Comparison of ENCODE assay signal across 23 cellular contexts in the genomic region with DNA sequence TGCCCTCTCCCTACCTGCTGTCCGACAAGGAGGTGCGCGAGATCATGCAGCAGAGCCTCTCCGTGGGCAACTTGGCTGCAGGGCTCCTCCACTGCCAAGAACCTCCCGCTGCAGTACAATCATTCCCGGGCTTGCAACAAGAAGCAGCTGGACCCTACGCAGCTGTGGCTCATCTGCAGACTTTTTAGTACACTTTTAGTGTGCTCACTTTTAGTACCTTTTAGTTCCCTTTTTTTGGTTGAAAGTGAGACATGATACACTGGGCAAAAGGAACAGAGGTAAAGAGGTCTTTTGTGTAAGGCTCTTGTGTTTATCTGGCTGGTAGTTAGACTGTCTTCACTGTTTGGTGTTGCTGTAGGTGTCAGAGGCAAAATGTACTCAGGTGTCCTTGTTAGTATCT.
"Had no signal": no experiment of that assay in that cellular context is flagged by ENCODE, and none has a peak within 500 bp of the region (broad histone marks: within the 10 kb centered on the region; RNA-seq: fewer than 3 reads in every experiment).

No MANE protein-coding gene starts in this region.

- H3K4me3 Mint-ChIP-seq: activated naive CD8-positive, alpha-beta T cell; activated T-cell treated with anti-CD3 and anti-CD28 coated beads, Interleukin-2, amount 50 U/mL, for 4 hours; central memory CD8-positive, alpha-beta T cell; immature natural killer cell; naive thymus-derived CD4-positive, alpha-beta T cell; neural crest cell; WTC11 had no signal

- H3K4me1 Mint-ChIP-seq: central memory CD8-positive, alpha-beta T cell; immature natural killer cell; naive thymus-derived CD4-positive, alpha-beta T cell; neural crest cell; WTC11 had no signal

- DNase-seq: activated CD4-positive, alpha-beta T cell treated with anti-CD3 and anti-CD28 coated beads, Interleukin-2, amount 50 U/mL, for 48 hours; activated CD8-positive, alpha-beta memory T cell treated with anti-CD3 and anti-CD28 coated beads, Interleukin-2, amount 50 U/mL, for 48 hours; activated naive CD4-positive, alpha-beta T cell; activated T-cell treated with anti-CD3 and anti-CD28 coated beads, Interleukin-2, amount 50 U/mL, for 4 hours; effector memory CD4-positive, alpha-beta T cell; foreskin melanocyte; immature natural killer cell; naive thymus-derived CD4-positive, alpha-beta T cell; occipital lobe; posterior cingulate gyrus; right lobe of liver; stimulated activated CD4-positive, alpha-beta T cell treated with anti-CD3 and anti-CD28 coated beads, Interleukin-1b, Interleukin-23, amount 100 ng/mL, for 48 hours; stomach; transverse colon had no signal

- H3K9me3 Mint-ChIP-seq: activated T-helper 2 cell treated with anti-CD3 and anti-CD28 coated beads, Interferon-gamma antibody, Interleukin-2, Interleukin-4, amounts not matched to agents 10 μg/mL and 5 μg/mL and 100 μg/mL, durations not matched to agents 14 hours and 24 hours and 36 hours; immature natural killer cell had no signal

- ATAC-seq: activated T-cell treated with anti-CD3 and anti-CD28 coated beads, Interleukin-2, amount 50 U/mL, for 4 hours; left lobe of liver; naive thymus-derived CD4-positive, alpha-beta T cell; right lobe of liver; WTC11 had no signal

- H3K36me3 Mint-ChIP-seq: activated naive CD8-positive, alpha-beta T cell; immature natural killer cell had no signal

- H3K4me3 ChIP-seq: adrenal gland, hepatocyte, right lobe of liver, skin epidermis, stomach, transverse colon had no signal

- H3K27ac Mint-ChIP-seq: activated naive CD8-positive, alpha-beta T cell; activated T-helper 2 cell treated with anti-CD3 and anti-CD28 coated beads, Interferon-gamma antibody, Interleukin-2, Interleukin-4, amounts not matched to agents 10 μg/mL and 5 μg/mL and 100 μg/mL, durations not matched to agents 14 hours and 24 hours and 36 hours; immature natural killer cell; naive thymus-derived CD4-positive, alpha-beta T cell; WTC11 had no signal
